19 cellular contexts compared by ENCODE assay signal in genomic region chr16:48565752-48566151, GRCh38. TPM values are rescaled to one million over a fixed set of nuclear protein-coding genes. Genes with fewer than 3 reads are reported as not detected.
DNase-seq lines count a peak whose midpoint lies in the region; ATAC-seq, FAIRE-seq and TF ChIP-seq lines count a peak whose summit lies in the region.
"Had no signal": no experiment of that assay in that cellular context is flagged by ENCODE, and none has a peak within 500 bp of the region (broad histone marks: within the 10 kb centered on the region; RNA-seq: fewer than 3 reads in every experiment).

No MANE protein-coding gene starts in this region.

- H3K36me3 Mint-ChIP-seq in activated CD4-positive, alpha-beta memory T cell treated with anti-CD3 and anti-CD28 coated beads, Interleukin-2, amount 10 ng/mL, durations not matched to agents 7 days and 5 days (ENCODE audit: low read depth), result peaks cover 53% of the 10 kb centered on the region
- peaks cover 18% of the 10 kb centered on the region for H3K36me3 Mint-ChIP-seq in activated CD4-positive, alpha-beta memory T cell treated with anti-CD3 and anti-CD28 coated beads for 36 hours
- peaks cover 4% of the 10 kb centered on the region for H3K36me3 Mint-ChIP-seq in T-helper 17 cell (ENCODE audit: low read depth)
- peaks cover 6 to 40% (median 25%) of the 10 kb centered on the region in 5 donors for H3K36me3 Mint-ChIP-seq in naive thymus-derived CD4-positive, alpha-beta T cell
- H3K36me3 Mint-ChIP-seq in activated naive CD4-positive, alpha-beta T cell treated with anti-CD3 and anti-CD28 coated beads, Interleukin-2, amount 10 ng/mL, durations not matched to agents 7 days and 5 days, result peaks cover 42% of the 10 kb centered on the region

- peaks cover 60% of the 10 kb centered on the region for H3K4me1 Mint-ChIP-seq in activated CD4-positive, alpha-beta memory T cell treated with anti-CD3 and anti-CD28 coated beads, Interleukin-2, amount 10 ng/mL, durations not matched to agents 7 days and 5 days
- peaks cover 60% of the 10 kb centered on the region for H3K4me1 Mint-ChIP-seq in activated CD4-positive, alpha-beta memory T cell treated with anti-CD3 and anti-CD28 coated beads for 36 hours (ENCODE audit: low read depth)
- peaks cover 38% of the 10 kb centered on the region for H3K4me1 Mint-ChIP-seq in T-helper 17 cell
- H3K4me1 Mint-ChIP-seq in naive thymus-derived CD4-positive, alpha-beta T cell, result peaks cover 32 to 88% (median 86%) of the 10 kb centered on the region in 7 donors
- H3K4me1 Mint-ChIP-seq in activated naive CD4-positive, alpha-beta T cell treated with anti-CD3 and anti-CD28 coated beads, Interleukin-2, amount 10 ng/mL, durations not matched to agents 7 days and 5 days, result peaks cover 41% of the 10 kb centered on the region

- H3K4me3 Mint-ChIP-seq in activated CD4-positive, alpha-beta memory T cell treated with anti-CD3 and anti-CD28 coated beads, Interleukin-2, amount 10 ng/mL, durations not matched to agents 7 days and 5 days, result no peak overlapping the region
- H3K4me3 Mint-ChIP-seq in activated CD4-positive, alpha-beta memory T cell treated with anti-CD3 and anti-CD28 coated beads for 36 hours, result no peak overlapping the region
- no peak overlapping the region for H3K4me3 Mint-ChIP-seq in T-helper 17 cell
- H3K4me3 Mint-ChIP-seq in naive thymus-derived CD4-positive, alpha-beta T cell, result no peak overlapping the region
- no peak overlapping the region for H3K4me3 Mint-ChIP-seq in activated naive CD4-positive, alpha-beta T cell treated with anti-CD3 and anti-CD28 coated beads, Interleukin-2, amount 10 ng/mL, durations not matched to agents 7 days and 5 days
- H3K4me3 Mint-ChIP-seq: GM23338 had no signal

- H3K4me3 ChIP-seq in A549 (no peak overlapping the region), lower leg skin (ENCODE audit: low read depth, poor library complexity, severe bottlenecking) (no peak overlapping the region)
- no peak overlapping the region for H3K4me3 ChIP-seq in naive thymus-derived CD4-positive, alpha-beta T cell (ENCODE audit: low read length)
- H3K4me3 ChIP-seq: BLaER1 treated with 17β-estradiol and CSF1 and Interleukin-3, amounts not matched to agents 10 nM and 100 nM; GM23338 had no signal

- peak overlapping the region; percentile 41 for H3K27ac Mint-ChIP-seq in activated CD4-positive, alpha-beta memory T cell treated with anti-CD3 and anti-CD28 coated beads, Interleukin-2, amount 10 ng/mL, durations not matched to agents 7 days and 5 days
- no peak overlapping the region for H3K27ac Mint-ChIP-seq in activated CD4-positive, alpha-beta memory T cell treated with anti-CD3 and anti-CD28 coated beads for 36 hours
- H3K27ac Mint-ChIP-seq in T-helper 17 cell, result peak overlapping the region; percentile 62
- peak overlapping the region in 5 of 9 donors; percentile 9 to 74 (median 58) for H3K27ac Mint-ChIP-seq in naive thymus-derived CD4-positive, alpha-beta T cell
- no peak overlapping the region for H3K27ac Mint-ChIP-seq in activated naive CD4-positive, alpha-beta T cell treated with anti-CD3 and anti-CD28 coated beads, Interleukin-2, amount 10 ng/mL, durations not matched to agents 7 days and 5 days
- H3K27ac Mint-ChIP-seq: GM23338 had no signal

- intact Hi-C loops in activated CD4-positive, alpha-beta memory T cell treated with anti-CD3 and anti-CD28 coated beads for 36 hours (cut with micrococcal nuclease), result loop anchor here (1.0 kb wide), 1 partner anchor 7 kb away; no protein-coding TSS in a partner anchor
- intact Hi-C loops in naive thymus-derived CD4-positive, alpha-beta T cell (cut with micrococcal nuclease), result loop anchor here in 1 of 2 donors (1.0 kb wide), 1 partner anchor 9 kb away; no protein-coding TSS in a partner anchor
- intact Hi-C loops in lower leg skin (cut with DNase I; ENCODE audit: low total_unique reads), result no loop called here

- no peak for DNase-seq in activated CD4-positive, alpha-beta memory T cell treated with anti-CD3 and anti-CD28 coated beads, Interleukin-2, amount 10 ng/mL, durations not matched to agents 7 days and 5 days
- no peak for DNase-seq in activated CD4-positive, alpha-beta memory T cell treated with anti-CD3 and anti-CD28 coated beads for 36 hours
- DNase-seq in A549 (ENCODE audit: low read depth in 1 of 2, low spot score in 1 of 2) (no peak), T-helper 17 cell (no peak), lower leg skin (ENCODE audit: low spot score in 2 of 2) (no peak)
- no peak for DNase-seq in naive thymus-derived CD4-positive, alpha-beta T cell
- no peak for DNase-seq in activated naive CD4-positive, alpha-beta T cell treated with anti-CD3 and anti-CD28 coated beads, Interleukin-2, amount 10 ng/mL, durations not matched to agents 7 days and 5 days
- DNase-seq: DMS79 treated with DMSO at 0.1 percent for 48 hours, NCI-H1417, NCI-H2029, NCI-H2171, NCI-H446, PC-3 had no signal

- H3K4me1 ChIP-seq in A549, result no peaks in the 10 kb centered on the region
- peaks cover 0 to 5% of the 10 kb centered on the region in 2 donors for H3K4me1 ChIP-seq in naive thymus-derived CD4-positive, alpha-beta T cell (ENCODE audit: control insufficient read depth in 2 of 2, insufficient read depth in 2 of 2, low read length in 2 of 2)

- POLR2A ChIA-PET in activated CD4-positive, alpha-beta memory T cell treated with anti-CD3 and anti-CD28 coated beads, Interleukin-2, amount 10 ng/mL, durations not matched to agents 7 days and 5 days (lab: Charles Lee), result interaction anchor here (0.9 to 1.2 kb wide), 4 partner anchors 42 to 200 kb away, joined by 3 to 7 read pairs (median 4); partner anchors contain the start of gene N4BP1
- POLR2A ChIA-PET in activated CD4-positive, alpha-beta memory T cell treated with anti-CD3 and anti-CD28 coated beads for 36 hours (lab: Charles Lee), result interaction anchor here (0.6 to 0.8 kb wide), 2 partner anchors 8 to 401 kb away, joined by 3 to 4 read pairs; no protein-coding TSS in a partner anchor
- POLR2A ChIA-PET in A549 (lab: Yijun Ruan, JAX), result no interaction called here
- POLR2A ChIA-PET in naive thymus-derived CD4-positive, alpha-beta T cell (lab: Charles Lee), result no interaction called here

- no peaks in the 10 kb centered on the region for H3K9me3 ChIP-seq in A549
- H3K9me3 ChIP-seq in T-helper 17 cell (ENCODE audit: control insufficient read depth, low read length, poor library complexity, severe bottlenecking), result no peaks in the 10 kb centered on the region
- no peaks in the 10 kb centered on the region for H3K9me3 ChIP-seq in naive thymus-derived CD4-positive, alpha-beta T cell (ENCODE audit: control insufficient read depth in 2 of 3, low read length in 3 of 3)

- TF ChIP-seq CTCF in A549 (IDR thresholded peaks at IDR 0.05) (no peak), lower leg skin (IDR thresholded peaks at IDR 0.05) (no peak)

- H3K9me3 Mint-ChIP-seq in activated CD4-positive, alpha-beta memory T cell treated with anti-CD3 and anti-CD28 coated beads, Interleukin-2, amount 10 ng/mL, durations not matched to agents 7 days and 5 days, result no peaks in the 10 kb centered on the region
- H3K9me3 Mint-ChIP-seq in activated CD4-positive, alpha-beta memory T cell treated with anti-CD3 and anti-CD28 coated beads for 36 hours, result no peaks in the 10 kb centered on the region
- peaks cover 0 to 3% (median 0%) of the 10 kb centered on the region in 11 donors for H3K9me3 Mint-ChIP-seq in naive thymus-derived CD4-positive, alpha-beta T cell
- no peaks in the 10 kb centered on the region for H3K9me3 Mint-ChIP-seq in activated naive CD4-positive, alpha-beta T cell treated with anti-CD3 and anti-CD28 coated beads, Interleukin-2, amount 10 ng/mL, durations not matched to agents 7 days and 5 days
- H3K9me3 Mint-ChIP-seq: GM23338 had no signal

- no peak overlapping the region for H3K4me2 ChIP-seq in A549
- H3K4me2 ChIP-seq: GM23338 had no signal

- H3K27ac ChIP-seq in A549, result no peak overlapping the region
- no peak overlapping the region for H3K27ac ChIP-seq in naive thymus-derived CD4-positive, alpha-beta T cell (ENCODE audit: low read depth, low read length)
- H3K27ac ChIP-seq: BLaER1 treated with 17β-estradiol and CSF1 and Interleukin-3, amounts not matched to agents 10 nM and 100 nM; HL-60; RWPE1 had no signal

- ATAC-seq in A549 (no peak), T-helper 17 cell (peak; percentile 32)
- no peak for ATAC-seq in naive thymus-derived CD4-positive, alpha-beta T cell
- ATAC-seq: GM23338, PC-3 had no signal

- no peak for TF ChIP-seq EP300 in A549 (IDR thresholded peaks at IDR 0.05)

- TF ChIP-seq POLR2A in A549 (IDR thresholded peaks at IDR 0.05; ENCODE audit: low read length) (no peak), lower leg skin (IDR thresholded peaks at IDR 0.05) (no peak)

- CTCF ChIA-PET in activated CD4-positive, alpha-beta memory T cell treated with anti-CD3 and anti-CD28 coated beads, Interleukin-2, amount 10 ng/mL, durations not matched to agents 7 days and 5 days (lab: Charles Lee), result interaction anchor here (2.3 kb wide), 1 partner anchor 58 kb away, joined by 9 read pairs; no protein-coding TSS in a partner anchor
- CTCF ChIA-PET in activated CD4-positive, alpha-beta memory T cell treated with anti-CD3 and anti-CD28 coated beads for 36 hours (lab: Charles Lee), result interaction anchor here (1.0 to 1.1 kb wide), 2 partner anchors 10 to 58 kb away, joined by 3 to 4 read pairs; no protein-coding TSS in a partner anchor
- CTCF ChIA-PET in A549 (lab: Yijun Ruan, JAX), result interaction anchor here (0.7 kb wide), 1 partner anchor 45 kb away, joined by 3 read pairs; the partner anchor contains the start of gene N4BP1
- CTCF ChIA-PET in naive thymus-derived CD4-positive, alpha-beta T cell (lab: Charles Lee), result no interaction called here
- CTCF ChIA-PET in activated naive CD4-positive, alpha-beta T cell treated with anti-CD3 and anti-CD28 coated beads, Interleukin-2, amount 10 ng/mL, durations not matched to agents 7 days and 5 days (lab: Charles Lee), result interaction anchor here (1.0 kb wide), 1 partner anchor 57 kb away, joined by 4 read pairs; no protein-coding TSS in a partner anchor

- FAIRE-seq in A549 (lab: Jason Lieb, UNC), result no peak
- FAIRE-seq: A204.1, HTR-8/SVneo had no signal

- no peaks in the 10 kb centered on the region for H3K27me3 Mint-ChIP-seq in activated CD4-positive, alpha-beta memory T cell treated with anti-CD3 and anti-CD28 coated beads, Interleukin-2, amount 10 ng/mL, durations not matched to agents 7 days and 5 days
- H3K27me3 Mint-ChIP-seq in activated CD4-positive, alpha-beta memory T cell treated with anti-CD3 and anti-CD28 coated beads for 36 hours, result no peaks in the 10 kb centered on the region
- H3K27me3 Mint-ChIP-seq in T-helper 17 cell, result no peaks in the 10 kb centered on the region
- H3K27me3 Mint-ChIP-seq in naive thymus-derived CD4-positive, alpha-beta T cell, result no peaks in the 10 kb centered on the region
- H3K27me3 Mint-ChIP-seq in activated naive CD4-positive, alpha-beta T cell treated with anti-CD3 and anti-CD28 coated beads, Interleukin-2, amount 10 ng/mL, durations not matched to agents 7 days and 5 days, result no peaks in the 10 kb centered on the region

- H3K27me3 ChIP-seq in naive thymus-derived CD4-positive, alpha-beta T cell (ENCODE audit: control insufficient read depth in 2 of 2, insufficient read depth in 2 of 2, low read length in 2 of 2), result no peaks in the 10 kb centered on the region
- H3K27me3 ChIP-seq: BLaER1 treated with 17β-estradiol and CSF1 and Interleukin-3, amounts not matched to agents 10 nM and 100 nM had no signal

- TF ChIP-seq RAD21 in A549 (conservative IDR thresholded peaks at IDR 0.05 in 1 of 2, IDR thresholded peaks at IDR 0.05 in 1 of 2), result no peak

- H3K36me3 ChIP-seq in naive thymus-derived CD4-positive, alpha-beta T cell (ENCODE audit: control insufficient read depth in 2 of 3, insufficient read depth in 3 of 3, low read length in 3 of 3), result peaks cover 0 to 3% (median 0%) of the 10 kb centered on the region in 3 experiments

- 95% methylated on average over 1 of the region's 1 CpG for WGBS in A549 (ENCODE audit: missing lambda C conversion rate)
- 97% methylated on average over 1 of the region's 1 CpG for WGBS in lower leg skin, 2 donors

RNA-seq across cellular contexts. Expression of gene N4BP1, which starts 44.2 kb away (rescaled TPM):
- total RNA-seq in activated CD4-positive, alpha-beta memory T cell treated with anti-CD3 and anti-CD28 coated beads, Interleukin-2, amount 10 ng/mL, durations not matched to agents 7 days and 5 days, result 100 to 1,000 TPM; 106 to 109 TPM
- total RNA-seq in activated CD4-positive, alpha-beta memory T cell treated with anti-CD3 and anti-CD28 coated beads for 36 hours, result 10 to 100 TPM; 50.8 to 56.8 TPM
- polyA plus RNA-seq in A549 (2011; rRNA removed) (18.4 and 20.4 TPM in 2 replicates), A549 (2017; fragmentation: RNase III; extraction: RNeasy Plus Mini Kit Qiagen cat#74134 plus additional on column Dnase treatment) (12.6 to 14.4 TPM (median 14.1 TPM) in 3 replicates)
- 5.8 and 7.3 TPM in 2 replicates for polyA plus RNA-seq in A549 (2012; cell fraction: cytosol; rRNA removed)
- 14.0 and 14.8 TPM in 2 replicates for polyA plus RNA-seq in A549 (2012; cell fraction: nucleus; rRNA removed)
- 12.1 and 12.8 TPM in 2 replicates for polyA minus RNA-seq in A549 (2011; rRNA and poly(A)+ RNA removed)
- total RNA-seq in T-helper 17 cell (100 to 1,000 TPM in 1 of 2 donors, 10 to 100 TPM in 1; 76.1 to 108 TPM), lower leg skin (100 to 1,000 TPM in 1 of 4 donors, 10 to 100 TPM in 3; 37.6 to 129 (median 66.1) TPM)
- 10 to 100 TPM; 51.5 to 86.0 (median 57.6) TPM for total RNA-seq in naive thymus-derived CD4-positive, alpha-beta T cell
- 10 to 100 TPM; 32.7 to 42.2 TPM for polyA plus RNA-seq in naive thymus-derived CD4-positive, alpha-beta T cell

Comparison
In these comparisons a context has a peak if more than half of its experiments do, and no peak if none do; other contexts are left out.
1. H3K27ac Mint-ChIP-seq: peak in activated CD4-positive, alpha-beta memory T cell treated with anti-CD3 and anti-CD28 coated beads, Interleukin-2, amount 10 ng/mL, durations not matched to agents 7 days and 5 days (single experiment), T-helper 17 cell (single experiment) and naive thymus-derived CD4-positive, alpha-beta T cell (5 of 9); none in activated CD4-positive, alpha-beta memory T cell treated with anti-CD3 and anti-CD28 coated beads for 36 hours (single experiment) and activated naive CD4-positive, alpha-beta T cell treated with anti-CD3 and anti-CD28 coated beads, Interleukin-2, amount 10 ng/mL, durations not matched to agents 7 days and 5 days (single experiment).
2. POLR2A ChIA-PET loops: an anchor here in activated CD4-positive, alpha-beta memory T cell treated with anti-CD3 and anti-CD28 coated beads, Interleukin-2, amount 10 ng/mL, durations not matched to agents 7 days and 5 days (0.9 to 1.2 kb wide) and activated CD4-positive, alpha-beta memory T cell treated with anti-CD3 and anti-CD28 coated beads for 36 hours (0.6 to 0.8 kb wide); none called in A549 and naive thymus-derived CD4-positive, alpha-beta T cell.